10 cellular contexts compared by ENCODE assay signal in genomic region chr14:103543140-103543539, GRCh38. TPM values are rescaled to one million over a fixed set of nuclear protein-coding genes. Genes with fewer than 3 reads are reported as not detected.
DNase-seq lines count a peak whose midpoint lies in the region; ATAC-seq, FAIRE-seq and TF ChIP-seq lines count a peak whose summit lies in the region.
"Had no signal": no experiment of that assay in that cellular context is flagged by ENCODE, and none has a peak within 500 bp of the region (broad histone marks: within the 10 kb centered on the region; RNA-seq: fewer than 3 reads in every experiment).

No MANE protein-coding gene starts in this region.

- no peak for TF ChIP-seq POLR2A in A549 (IDR thresholded peaks at IDR 0.05; ENCODE audit: low read length)

- intact Hi-C loops in heart right ventricle (cut with DNase I), result no loop called here
- intact Hi-C loops in activated CD4-positive, alpha-beta T cell treated with anti-CD3 and anti-CD28 coated beads, Interleukin-2, amount 10 ng/mL, durations not matched to agents 24 days and 14 days (cut with micrococcal nuclease), result no loop called here

- H3K4me1 Mint-ChIP-seq in activated CD4-positive, alpha-beta T cell treated with anti-CD3 and anti-CD28 coated beads, Interleukin-2, amount 10 ng/mL, durations not matched to agents 24 days and 14 days, result no peaks in the 10 kb centered on the region

- no peaks in the 10 kb centered on the region for H3K27me3 ChIP-seq in heart right ventricle
- no peaks in the 10 kb centered on the region for H3K27me3 ChIP-seq in trophoblast cell (ENCODE audit: insufficient read depth, low read length)

- no peaks in the 10 kb centered on the region for H3K36me3 Mint-ChIP-seq in activated CD4-positive, alpha-beta T cell treated with anti-CD3 and anti-CD28 coated beads, Interleukin-2, amount 10 ng/mL, durations not matched to agents 24 days and 14 days (ENCODE audit: low read depth)

- H2AFZ ChIP-seq in trophoblast cell (ENCODE audit: insufficient read depth, low read length, poor library complexity), result no peak overlapping the region

- H3K4me2 ChIP-seq in A549, result peak overlapping the region; percentile 53; the same call in 2 of the 3 replicates
- peak overlapping the region; percentile 21 for H3K4me2 ChIP-seq in trophoblast cell (ENCODE audit: low read length)

- WGBS in A549 (ENCODE audit: missing lambda C conversion rate), result 73% methylated on average over 7 of the region's 10 CpGs
- WGBS in heart right ventricle, 2 donors, result 75 to 77% methylated on average over 10 of the region's 10 CpGs
- WGBS in trophoblast cell (ENCODE audit: extremely low coverage, insufficient coverage, insufficient read length), result no CpG with 5 or more reads among the region's 10 CpGs

- no peak for TF ChIP-seq EP300 in A549 (IDR thresholded peaks at IDR 0.05)

- H3K27ac ChIP-seq in A549 (peak overlapping the region in 1 of 2 experiments; percentile 75; a peak in 3 of 6 replicates), heart right ventricle (peak overlapping the region in 7 of 10 donors; percentile 16 to 79 (median 66)), trophoblast cell (ENCODE audit: low read depth, low read length) (no peak overlapping the region)

- H2BK5ac ChIP-seq in trophoblast cell (ENCODE audit: low read depth, low read length, poor library complexity), result no peak overlapping the region

- H3K27ac Mint-ChIP-seq in activated CD4-positive, alpha-beta T cell treated with anti-CD3 and anti-CD28 coated beads, Interleukin-2, amount 10 ng/mL, durations not matched to agents 24 days and 14 days, result no peak overlapping the region

- H3K4me1 ChIP-seq in A549, result peaks cover 38% of the 10 kb centered on the region
- peaks cover 53 to 83% (median 68%) of the 10 kb centered on the region in 9 donors for H3K4me1 ChIP-seq in heart right ventricle
- H3K4me1 ChIP-seq in trophoblast cell (ENCODE audit: control insufficient read depth in 1 of 2, insufficient read depth in 2 of 2, low read length in 2 of 2), result peaks cover 7 to 9% of the 10 kb centered on the region in 2 experiments

- no peak for FAIRE-seq in A549 (lab: Jason Lieb, UNC)
- FAIRE-seq: G401.6 had no signal

- CTCF ChIA-PET in A549 (lab: Yijun Ruan, JAX), result interaction anchor here (0.5 to 28.8 kb wide), 5 partner anchors 10 to 43 kb away, joined by 3 to 489 read pairs (median 100); partner anchors contain the start of genes BAG5, CKB, COA8 and TRMT61A

- H3K4me3 ChIP-seq in A549 (no peak overlapping the region), heart right ventricle (peak overlapping the region in 1 of 10 donors; percentile 21), trophoblast cell (ENCODE audit: low read depth, low read length) (no peak overlapping the region)

- no peak overlapping the region for H2BK12ac ChIP-seq in trophoblast cell (ENCODE audit: low read length)

- H4K91ac ChIP-seq in trophoblast cell (ENCODE audit: low read depth, low read length), result no peak overlapping the region

- H3K18ac ChIP-seq in trophoblast cell (ENCODE audit: low read length), result no peak overlapping the region

- no peak overlapping the region for H2BK120ac ChIP-seq in trophoblast cell (ENCODE audit: insufficient read depth, low read length, poor library complexity)

- DNase-seq in A549 (ENCODE audit: low read depth in 1 of 2, low spot score in 1 of 2) (no peak), NCI-H69 (lab: John Stamatoyannopoulos, UW) (peak; percentile 87), heart right ventricle (peak in 1 of 2 donors; percentile 20), trophoblast cell (no peak), midbrain (lab: John Stamatoyannopoulos, UW) (no peak), NCI-H446 treated with DMSO at 0.1 percent for 48 hours (lab: John Stamatoyannopoulos, UW) (no peak)
- DNase-seq in activated CD4-positive, alpha-beta T cell treated with anti-CD3 and anti-CD28 coated beads, Interleukin-2, amount 10 ng/mL, durations not matched to agents 24 days and 14 days, result no peak
- DNase-seq: activated T-cell treated with anti-CD3 and anti-CD28 coated beads, Interleukin-2, amount 50 U/mL, for 4 hours had no signal

- POLR2A ChIA-PET in A549 (lab: Yijun Ruan, JAX), result interaction anchor here (1.0 kb wide), 1 partner anchor 14 kb away, joined by 3 read pairs; the partner anchor contains the start of gene TRMT61A

- H3K14ac ChIP-seq in trophoblast cell (ENCODE audit: low read length), result no peak overlapping the region

- ATAC-seq in A549, result no peak
- no peak for ATAC-seq in heart right ventricle
- no peak for ATAC-seq in esophagus mucosa
- ATAC-seq: activated T-cell treated with anti-CD3 and anti-CD28 coated beads, Interleukin-2, amount 50 U/mL, for 4 hours had no signal

- TF ChIP-seq RAD21 in A549 (conservative IDR thresholded peaks at IDR 0.05 in 1 of 2, IDR thresholded peaks at IDR 0.05 in 1 of 2), result no peak

- H3K9me3 ChIP-seq in A549 (no peaks in the 10 kb centered on the region), heart right ventricle (no peaks in the 10 kb centered on the region), trophoblast cell (ENCODE audit: insufficient read depth, low read depth, low read length) (no peaks in the 10 kb centered on the region)

- H3K27me3 Mint-ChIP-seq in activated CD4-positive, alpha-beta T cell treated with anti-CD3 and anti-CD28 coated beads, Interleukin-2, amount 10 ng/mL, durations not matched to agents 24 days and 14 days, result no peaks in the 10 kb centered on the region

- no peak overlapping the region for H4K12ac ChIP-seq in trophoblast cell (ENCODE audit: low read depth, low read length)

- no peak overlapping the region for H3K9ac ChIP-seq in trophoblast cell (ENCODE audit: low read length)

- H3K79me1 ChIP-seq in trophoblast cell (ENCODE audit: low read length), result no peaks in the 10 kb centered on the region

- TF ChIP-seq CTCF in A549 (IDR thresholded peaks at IDR 0.05), result no peak
- TF ChIP-seq CTCF in heart right ventricle (IDR thresholded peaks at IDR 0.05), result no peak

- no peak overlapping the region for H3K4me3 Mint-ChIP-seq in activated CD4-positive, alpha-beta T cell treated with anti-CD3 and anti-CD28 coated beads, Interleukin-2, amount 10 ng/mL, durations not matched to agents 24 days and 14 days
- H3K4me3 Mint-ChIP-seq: activated T-cell treated with anti-CD3 and anti-CD28 coated beads, Interleukin-2, amount 50 U/mL, for 4 hours had no signal

- H3K79me2 ChIP-seq in trophoblast cell (ENCODE audit: control insufficient read depth, insufficient read depth, low read length, poor library complexity), result no peaks in the 10 kb centered on the region

- H4K8ac ChIP-seq in trophoblast cell (ENCODE audit: low read depth, low read length), result peak overlapping the region; percentile 35

- no peak overlapping the region for H3K23ac ChIP-seq in trophoblast cell (ENCODE audit: low read length)

- no peak overlapping the region for H3K4ac ChIP-seq in trophoblast cell (ENCODE audit: low read depth, low read length)

- H3K36me3 ChIP-seq in heart right ventricle (no peaks in the 10 kb centered on the region), trophoblast cell (ENCODE audit: control insufficient read depth in 1 of 2, insufficient read depth in 2 of 2, low read length in 2 of 2) (no peaks in the 10 kb centered on the region)

- no peak overlapping the region for H2AK5ac ChIP-seq in trophoblast cell (ENCODE audit: low read length)

- no peaks in the 10 kb centered on the region for H3K9me3 Mint-ChIP-seq in activated CD4-positive, alpha-beta T cell treated with anti-CD3 and anti-CD28 coated beads, Interleukin-2, amount 10 ng/mL, durations not matched to agents 24 days and 14 days
- H3K9me3 Mint-ChIP-seq: activated T-cell treated with anti-CD3 and anti-CD28 coated beads, Interleukin-2, amount 50 U/mL, for 4 hours had no signal

RNA-seq across cellular contexts. Expression of gene TRMT61A, which starts 14.1 kb away (rescaled TPM):
- polyA plus RNA-seq in A549 (2011; rRNA removed) (8.3 TPM in 2 replicates), A549 (2017; fragmentation: RNase III; extraction: RNeasy Plus Mini Kit Qiagen cat#74134 plus additional on column Dnase treatment) (19.3 to 20.5 TPM (median 19.4 TPM) in 3 replicates), heart right ventricle (10 to 100 TPM in 1 of 2 donors, 1 to 10 TPM in 1; 8.6 to 14.7 TPM)
- 27.2 and 40.2 TPM in 2 replicates for polyA plus RNA-seq in A549 (2012; cell fraction: cytosol; rRNA removed)
- polyA plus RNA-seq in A549 (2012; cell fraction: nucleus; rRNA removed), result 56.6 and 72.3 TPM in 2 replicates
- polyA minus RNA-seq in A549 (2011; rRNA and poly(A)+ RNA removed), result 7.1 and 8.4 TPM in 2 replicates
- total RNA-seq in heart right ventricle (1 to 10 TPM; 2.9 to 7.5 (median 3.8) TPM), esophagus mucosa (6.1 TPM)
- 3.4 and 3.5 TPM in 2 replicates for polyA plus RNA-seq in trophoblast cell (2013)
- 22.7 and 23.6 TPM in 2 replicates for total RNA-seq in activated CD4-positive, alpha-beta T cell treated with anti-CD3 and anti-CD28 coated beads, Interleukin-2, amount 10 ng/mL, durations not matched to agents 24 days and 14 days

RNA-seq across cellular contexts. Expression of gene BAG5, which starts 19.3 kb away (rescaled TPM):
- 20.4 and 20.8 TPM in 2 replicates for polyA plus RNA-seq in A549 (2011; rRNA removed)
- polyA plus RNA-seq in A549 (2012; cell fraction: cytosol; rRNA removed), result 4.7 and 5.6 TPM in 2 replicates
- polyA plus RNA-seq in A549 (2012; cell fraction: nucleus; rRNA removed), result 2.6 and 4.8 TPM in 2 replicates
- 23.8 to 25.4 TPM (median 24.8 TPM) in 3 replicates for polyA plus RNA-seq in A549 (2017; fragmentation: RNase III; extraction: RNeasy Plus Mini Kit Qiagen cat#74134 plus additional on column Dnase treatment)
- polyA minus RNA-seq in A549 (2011; rRNA and poly(A)+ RNA removed), result 16.9 and 19.1 TPM in 2 replicates
- total RNA-seq in heart right ventricle, result 10 to 100 TPM; 14.0 to 19.7 (median 16.8) TPM
- 1 to 10 TPM; 5.0 to 9.9 TPM for polyA plus RNA-seq in heart right ventricle
- 21.3 and 22.2 TPM in 2 replicates for polyA plus RNA-seq in trophoblast cell (2013)
- 23.6 TPM for total RNA-seq in esophagus mucosa
- total RNA-seq in activated CD4-positive, alpha-beta T cell treated with anti-CD3 and anti-CD28 coated beads, Interleukin-2, amount 10 ng/mL, durations not matched to agents 24 days and 14 days, result 32.1 and 33.9 TPM in 2 replicates

RNA-seq across cellular contexts. Expression of gene COA8, which starts 19.6 kb away (rescaled TPM):
- polyA plus RNA-seq in A549 (2011; rRNA removed) (23.2 and 29.8 TPM in 2 replicates), A549 (2017; fragmentation: RNase III; extraction: RNeasy Plus Mini Kit Qiagen cat#74134 plus additional on column Dnase treatment) (32.1 to 38.2 TPM (median 34.9 TPM) in 3 replicates), heart right ventricle (100 to 1,000 TPM in 1 of 2 donors, 10 to 100 TPM in 1; 51.6 to 141 TPM)
- 11.0 and 14.3 TPM in 2 replicates for polyA plus RNA-seq in A549 (2012; cell fraction: cytosol; rRNA removed)
- polyA plus RNA-seq in A549 (2012; cell fraction: nucleus; rRNA removed), result 5.5 and 5.6 TPM in 2 replicates
- 3.6 and 4.1 TPM in 2 replicates for polyA minus RNA-seq in A549 (2011; rRNA and poly(A)+ RNA removed)
- total RNA-seq in heart right ventricle (10 to 100 TPM; 33.3 to 53.9 (median 40.3) TPM), esophagus mucosa (30.3 TPM)
- polyA plus RNA-seq in trophoblast cell (2013), result 42.0 and 45.6 TPM in 2 replicates
- total RNA-seq in activated CD4-positive, alpha-beta T cell treated with anti-CD3 and anti-CD28 coated beads, Interleukin-2, amount 10 ng/mL, durations not matched to agents 24 days and 14 days, result 38.4 and 41.2 TPM in 2 replicates

RNA-seq across cellular contexts. Expression of gene CKB, which starts 20.5 kb away (rescaled TPM):
- polyA plus RNA-seq in A549 (2011; rRNA removed), result 39.4 and 52.3 TPM in 2 replicates
- polyA plus RNA-seq in A549 (2012; cell fraction: cytosol; rRNA removed), result 209 and 212 TPM in 2 replicates
- 253 and 407 TPM in 2 replicates for polyA plus RNA-seq in A549 (2012; cell fraction: nucleus; rRNA removed)
- polyA plus RNA-seq in A549 (2017; fragmentation: RNase III; extraction: RNeasy Plus Mini Kit Qiagen cat#74134 plus additional on column Dnase treatment), result 63.6 to 79.8 TPM (median 72.0 TPM) in 3 replicates
- 13.0 and 19.4 TPM in 2 replicates for polyA minus RNA-seq in A549 (2011; rRNA and poly(A)+ RNA removed)
- total RNA-seq in heart right ventricle, result 100 to 1,000 TPM; 273 to 896 (median 534) TPM
- polyA plus RNA-seq in heart right ventricle, result 1,000 to 10,000 TPM in 1 of 2 donors, 100 to 1,000 TPM in 1; 717 to 1,062 TPM
- 102 and 110 TPM in 2 replicates for polyA plus RNA-seq in trophoblast cell (2013)
- total RNA-seq in esophagus mucosa, result 17.8 TPM
- 14.2 and 21.1 TPM in 2 replicates for total RNA-seq in activated CD4-positive, alpha-beta T cell treated with anti-CD3 and anti-CD28 coated beads, Interleukin-2, amount 10 ng/mL, durations not matched to agents 24 days and 14 days
